In genomic region chr17:9598661-9599060, GRCh38 we compare ENCODE assay signal across 36 cellular contexts. TPM values are rescaled to one million over a fixed set of nuclear protein-coding genes. Genes with fewer than 3 reads are reported as not detected.
"Had no signal": no experiment of that assay in that cellular context is flagged by ENCODE, and none has a peak within 500 bp of the region (broad histone marks: within the 10 kb centered on the region; RNA-seq: fewer than 3 reads in every experiment).

No MANE protein-coding gene starts in this region.

- H3K27me3 Mint-ChIP-seq: activated CD4-positive, alpha-beta T cell treated with anti-CD3 and anti-CD28 coated beads, Interleukin-2, amount 10 ng/mL, durations not matched to agents 24 days and 14 days; dendritic cell treated with granulocyte-macrophage colony-stimulating factor and Interleukin-4, amounts not matched to agents 40 ng/mL and 50 ng/mL, for 4 days had no signal

- H3K4me1 ChIP-seq: adrenal gland, body of pancreas, gastrocnemius medialis, heart left ventricle had no signal

- H3K9me3 Mint-ChIP-seq: activated CD4-positive, alpha-beta memory T cell treated with anti-CD3 and anti-CD28 coated beads for 36 hours; activated CD4-positive, alpha-beta T cell treated with anti-CD3 and anti-CD28 coated beads, Interleukin-2, amount 10 ng/mL, durations not matched to agents 24 days and 14 days; activated naive CD4-positive, alpha-beta T cell treated with anti-CD3 and anti-CD28 coated beads for 36 hours; activated naive CD4-positive, alpha-beta T cell treated with anti-CD3 and anti-CD28 coated beads, Interleukin-2, amount 50 U/mL, for 24 hours; activated naive CD8-positive, alpha-beta T cell treated with anti-CD3 and anti-CD28 coated beads for 36 hours; activated naive CD8-positive, alpha-beta T cell treated with anti-CD3 and anti-CD28 coated beads, Interleukin-2, amount 50 U/mL, for 24 hours; activated T-helper 1 cell treated with anti-CD3 and anti-CD28 coated beads, Interleukin-12 subunit alpha, Interleukin-12 subunit beta, Interleukin-2, Interleukin-4 antibody, amounts not matched to agents 30 ng/mL and 10 ng/mL and 1 ng/mL, durations not matched to agents 14 hours and 24 hours and 36 hours; activated T-helper 2 cell treated with anti-CD3 and anti-CD28 coated beads, Interferon-gamma antibody, Interleukin-2, Interleukin-4, amounts not matched to agents 10 μg/mL and 5 μg/mL and 100 μg/mL, durations not matched to agents 14 hours and 24 hours and 36 hours; central memory CD8-positive, alpha-beta T cell; dendritic cell treated with granulocyte-macrophage colony-stimulating factor and Interleukin-4, amounts not matched to agents 40 ng/mL and 50 ng/mL, for 4 days had no signal

- H3K4me3 ChIP-seq: adrenal gland, body of pancreas, coronary artery, dorsolateral prefrontal cortex, gastrocnemius medialis, heart left ventricle had no signal

- H3K27ac ChIP-seq: adrenal gland, body of pancreas, coronary artery, dorsolateral prefrontal cortex, gastrocnemius medialis, heart left ventricle had no signal

- H3K36me3 ChIP-seq: adrenal gland, gastrocnemius medialis, heart left ventricle had no signal

- H3K27ac Mint-ChIP-seq: activated CD4-positive, alpha-beta memory T cell treated with anti-CD3 and anti-CD28 coated beads for 36 hours; activated CD4-positive, alpha-beta T cell treated with anti-CD3 and anti-CD28 coated beads for 36 hours; activated CD4-positive, alpha-beta T cell treated with anti-CD3 and anti-CD28 coated beads, Interleukin-2, amount 10 ng/mL, durations not matched to agents 24 days and 14 days; activated CD8-positive, alpha-beta memory T cell treated with anti-CD3 and anti-CD28 coated beads, Interleukin-2, amount 10 ng/mL, durations not matched to agents 7 days and 5 days; activated CD8-positive, alpha-beta T cell treated with anti-CD3 and anti-CD28 coated beads, Interleukin-2, amount 10 ng/mL, durations not matched to agents 7 days and 5 days; activated naive CD4-positive, alpha-beta T cell treated with anti-CD3 and anti-CD28 coated beads for 36 hours; activated naive CD4-positive, alpha-beta T cell treated with anti-CD3 and anti-CD28 coated beads, Interleukin-2, amount 50 U/mL, for 24 hours; activated naive CD8-positive, alpha-beta T cell treated with anti-CD3 and anti-CD28 coated beads for 36 hours; activated naive CD8-positive, alpha-beta T cell treated with anti-CD3 and anti-CD28 coated beads, Interleukin-2, amount 50 U/mL, for 24 hours; activated T-helper 1 cell treated with anti-CD3 and anti-CD28 coated beads, Interleukin-12 subunit alpha, Interleukin-12 subunit beta, Interleukin-2, Interleukin-4 antibody, amounts not matched to agents 30 ng/mL and 10 ng/mL and 1 ng/mL, durations not matched to agents 14 hours and 24 hours and 36 hours; activated T-helper 2 cell treated with anti-CD3 and anti-CD28 coated beads, Interferon-gamma antibody, Interleukin-2, Interleukin-4, amounts not matched to agents 10 μg/mL and 5 μg/mL and 100 μg/mL, durations not matched to agents 14 hours and 24 hours and 36 hours; dendritic cell treated with granulocyte-macrophage colony-stimulating factor and Interleukin-4, amounts not matched to agents 40 ng/mL and 50 ng/mL, for 4 days; endodermal cell had no signal

- H3K36me3 Mint-ChIP-seq: activated CD4-positive, alpha-beta memory T cell treated with anti-CD3 and anti-CD28 coated beads for 36 hours; activated CD8-positive, alpha-beta memory T cell treated with anti-CD3 and anti-CD28 coated beads, Interleukin-2, amount 10 ng/mL, durations not matched to agents 7 days and 5 days; activated naive CD4-positive, alpha-beta T cell treated with anti-CD3 and anti-CD28 coated beads, Interleukin-2, amount 50 U/mL, for 24 hours; activated naive CD8-positive, alpha-beta T cell treated with anti-CD3 and anti-CD28 coated beads for 36 hours had no signal

- H3K4me3 Mint-ChIP-seq: activated CD4-positive, alpha-beta memory T cell treated with anti-CD3 and anti-CD28 coated beads for 36 hours; activated CD4-positive, alpha-beta T cell treated with anti-CD3 and anti-CD28 coated beads for 36 hours; activated CD4-positive, alpha-beta T cell treated with anti-CD3 and anti-CD28 coated beads, Interleukin-2, amount 10 ng/mL, durations not matched to agents 24 days and 14 days; activated CD8-positive, alpha-beta memory T cell treated with anti-CD3 and anti-CD28 coated beads, Interleukin-2, amount 10 ng/mL, durations not matched to agents 7 days and 5 days; activated CD8-positive, alpha-beta T cell treated with anti-CD3 and anti-CD28 coated beads, Interleukin-2, amount 10 ng/mL, durations not matched to agents 7 days and 5 days; activated naive CD4-positive, alpha-beta T cell treated with anti-CD3 and anti-CD28 coated beads for 36 hours; activated naive CD4-positive, alpha-beta T cell treated with anti-CD3 and anti-CD28 coated beads, Interleukin-2, amount 50 U/mL, for 24 hours; activated naive CD8-positive, alpha-beta T cell treated with anti-CD3 and anti-CD28 coated beads for 36 hours; activated naive CD8-positive, alpha-beta T cell treated with anti-CD3 and anti-CD28 coated beads, Interleukin-2, amount 50 U/mL, for 24 hours; activated T-helper 1 cell treated with anti-CD3 and anti-CD28 coated beads, Interleukin-12 subunit alpha, Interleukin-12 subunit beta, Interleukin-2, Interleukin-4 antibody, amounts not matched to agents 30 ng/mL and 10 ng/mL and 1 ng/mL, durations not matched to agents 14 hours and 24 hours and 36 hours; central memory CD8-positive, alpha-beta T cell; dendritic cell treated with granulocyte-macrophage colony-stimulating factor and Interleukin-4, amounts not matched to agents 40 ng/mL and 50 ng/mL, for 4 days; endodermal cell had no signal

- H3K9me3 ChIP-seq: adrenal gland, body of pancreas, gastrocnemius medialis, heart left ventricle had no signal

- DNase-seq: activated CD4-positive, alpha-beta memory T cell treated with anti-CD3 and anti-CD28 coated beads for 36 hours; activated CD4-positive, alpha-beta T cell treated with anti-CD3 and anti-CD28 coated beads for 36 hours; activated CD4-positive, alpha-beta T cell treated with anti-CD3 and anti-CD28 coated beads, Interleukin-2, amount 10 ng/mL, durations not matched to agents 24 days and 14 days; activated CD4-positive, CD25-positive, alpha-beta regulatory T cell; activated CD4-positive, CD25-positive, alpha-beta regulatory T cell treated with anti-CD3 and anti-CD28 coated beads, Interleukin-2, amount 50 U/mL, for 72 hours; activated CD8-positive, alpha-beta memory T cell treated with anti-CD3 and anti-CD28 coated beads, Interleukin-2, amount 10 ng/mL, durations not matched to agents 7 days and 5 days; activated CD8-positive, alpha-beta memory T cell treated with anti-CD3 and anti-CD28 coated beads, Interleukin-2, amount 50 U/mL, for 4 hours; activated CD8-positive, alpha-beta T cell treated with anti-CD3 and anti-CD28 coated beads, Interleukin-2, amount 10 ng/mL, durations not matched to agents 7 days and 5 days; activated effector memory CD4-positive, alpha-beta T cell treated with anti-CD3 and anti-CD28 coated beads, Interleukin-2, amount 50 U/mL, for 16 hours; activated naive CD4-positive, alpha-beta T cell treated with anti-CD3 and anti-CD28 coated beads for 36 hours; activated naive CD8-positive, alpha-beta T cell treated with anti-CD3 and anti-CD28 coated beads for 36 hours; activated naive CD8-positive, alpha-beta T cell treated with anti-CD3 and anti-CD28 coated beads, Interleukin-2, amount 50 U/mL, for 24 hours; activated T-cell treated with anti-CD3 and anti-CD28 coated beads, Interleukin-2, amount 50 U/mL, for 1 hour; activated T-cell treated with anti-CD3 and anti-CD28 coated beads, Interleukin-2, amount 50 U/mL, for 48 hours; adrenal gland; amygdala; body of pancreas; dorsolateral prefrontal cortex; effector memory CD4-positive, alpha-beta T cell; endodermal cell; erythroblast; foreskin fibroblast; gastrocnemius medialis; glutamatergic neuron; heart left ventricle; T-helper 2 cell had no signal

- ATAC-seq: activated CD4-positive, alpha-beta T cell treated with anti-CD3 and anti-CD28 coated beads for 36 hours; activated CD8-positive, alpha-beta memory T cell treated with anti-CD3 and anti-CD28 coated beads, Interleukin-2, amount 10 ng/mL, durations not matched to agents 7 days and 5 days; activated CD8-positive, alpha-beta T cell treated with anti-CD3 and anti-CD28 coated beads, Interleukin-2, amount 10 ng/mL, durations not matched to agents 7 days and 5 days; activated naive CD8-positive, alpha-beta T cell treated with anti-CD3 and anti-CD28 coated beads, Interleukin-2, amount 50 U/mL, for 24 hours; body of pancreas; gastrocnemius medialis; heart left ventricle had no signal

- H3K27me3 ChIP-seq: adrenal gland, body of pancreas, gastrocnemius medialis had no signal

- H3K4me1 Mint-ChIP-seq: activated CD4-positive, alpha-beta T cell treated with anti-CD3 and anti-CD28 coated beads for 36 hours; activated CD4-positive, alpha-beta T cell treated with anti-CD3 and anti-CD28 coated beads, Interleukin-2, amount 10 ng/mL, durations not matched to agents 24 days and 14 days; activated CD8-positive, alpha-beta memory T cell treated with anti-CD3 and anti-CD28 coated beads, Interleukin-2, amount 10 ng/mL, durations not matched to agents 7 days and 5 days; activated naive CD4-positive, alpha-beta T cell treated with anti-CD3 and anti-CD28 coated beads, Interleukin-2, amount 50 U/mL, for 24 hours; activated naive CD8-positive, alpha-beta T cell treated with anti-CD3 and anti-CD28 coated beads for 36 hours; activated naive CD8-positive, alpha-beta T cell treated with anti-CD3 and anti-CD28 coated beads, Interleukin-2, amount 50 U/mL, for 24 hours; central memory CD8-positive, alpha-beta T cell; endodermal cell had no signal

RNA-seq across cellular contexts. Expression of gene CFAP52, which starts 22.2 kb away (rescaled TPM):
- total RNA-seq: activated CD4-positive, alpha-beta memory T cell treated with anti-CD3 and anti-CD28 coated beads for 36 hours; activated CD4-positive, alpha-beta T cell treated with anti-CD3 and anti-CD28 coated beads for 36 hours; activated CD4-positive, alpha-beta T cell treated with anti-CD3 and anti-CD28 coated beads, Interleukin-2, amount 10 ng/mL, durations not matched to agents 24 days and 14 days; activated CD8-positive, alpha-beta memory T cell treated with anti-CD3 and anti-CD28 coated beads for 36 hours; activated CD8-positive, alpha-beta memory T cell treated with anti-CD3 and anti-CD28 coated beads, Interleukin-2, amount 10 ng/mL, durations not matched to agents 7 days and 5 days; activated CD8-positive, alpha-beta T cell treated with anti-CD3 and anti-CD28 coated beads, Interleukin-2, amount 10 ng/mL, durations not matched to agents 7 days and 5 days; activated naive CD4-positive, alpha-beta T cell treated with anti-CD3 and anti-CD28 coated beads for 36 hours; activated naive CD8-positive, alpha-beta T cell treated with anti-CD3 and anti-CD28 coated beads for 36 hours; activated T-helper 1 cell treated with anti-CD3 and anti-CD28 coated beads, Interleukin-12 subunit alpha, Interleukin-12 subunit beta, Interleukin-2, Interleukin-4 antibody, amounts not matched to agents 30 ng/mL and 10 ng/mL and 1 ng/mL, durations not matched to agents 14 hours and 24 hours and 36 hours; activated T-helper 2 cell treated with anti-CD3 and anti-CD28 coated beads, Interferon-gamma antibody, Interleukin-2, Interleukin-4, amounts not matched to agents 10 μg/mL and 5 μg/mL and 100 μg/mL, durations not matched to agents 14 hours and 24 hours and 36 hours; body of pancreas; cardiac septum; gastrocnemius medialis; T-helper 1 cell treated with Interleukin-12 subunit alpha and Interleukin-12 subunit beta and Interleukin-4 antibody, amounts not matched to agents 30 ng/mL and 1 ng/mL, for 36 hours had no signal
- polyA plus RNA-seq: aorta, heart left ventricle had no signal

RNA-seq across cellular contexts. Expression of gene USP43, which starts 46.7 kb away (rescaled TPM):
- total RNA-seq: activated T-helper 1 cell treated with anti-CD3 and anti-CD28 coated beads, Interleukin-12 subunit alpha, Interleukin-12 subunit beta, Interleukin-2, Interleukin-4 antibody, amounts not matched to agents 30 ng/mL and 10 ng/mL and 1 ng/mL, durations not matched to agents 14 hours and 24 hours and 36 hours; cardiac septum had no signal
